1 cellular context compared by ENCODE assay signal in genomic region chr4:78057135-78057599, GRCh38.
A peak's percentile ranks its signal among the peaks of the same experiment; 100 is the strongest.
TF ChIP-seq lines count a peak whose summit lies in the region.

FRAS1 (plus strand) TSS chr4:78057323; CDS start chr4:78058010, 687 bp downstream.

TF ChIP-seq in HepG2, 621 proteins besides CTCF, POLR2A, EP300 and RAD21 (continued from another document):
- TF ChIP-seq SNAPC4 (CRISPR knock-in tag; IDR thresholded peaks at IDR 0.05) (0 out of 2 replicates have a peak, but pooled peaks have one; percentile 24), ZNF230 (CRISPR knock-in tag; IDR thresholded peaks at IDR 0.05) (no peak), ZFP36L1 (CRISPR knock-in tag; IDR thresholded peaks at IDR 0.05) (peak; percentile 75; the same call in 1 of the 2 replicates), ZNF816 (CRISPR knock-in tag; IDR thresholded peaks at IDR 0.05; ENCODE audit: borderline replicate concordance) (peak; percentile 23; the same call in 1 of the 2 replicates), ZNF639 (CRISPR knock-in tag; conservative IDR thresholded peaks at IDR 0.05) (no peak), ZNF124 (CRISPR knock-in tag; IDR thresholded peaks at IDR 0.05) (no peak), ZNF674 (CRISPR knock-in tag; IDR thresholded peaks at IDR 0.05; ENCODE audit: low read depth) (no peak), MTERF4 (CRISPR knock-in tag; IDR thresholded peaks at IDR 0.05) (no peak), KLF13 (CRISPR knock-in tag; IDR thresholded peaks at IDR 0.05) (no peak; the same call in 1 of the 2 replicates), ZBTB3 (CRISPR knock-in tag; IDR thresholded peaks at IDR 0.05; ENCODE audit: borderline replicate concordance, low read depth) (no peak), ZNF580 (CRISPR knock-in tag; IDR thresholded peaks at IDR 0.05; ENCODE audit: borderline replicate concordance, low read depth) (0 out of 2 replicates have a peak, but pooled peaks have one; percentile 1), ZSCAN9 (CRISPR knock-in tag; IDR thresholded peaks at IDR 0.05; ENCODE audit: borderline replicate concordance) (no peak; the same call in 1 of the 2 replicates), PRPF4 (IDR thresholded peaks at IDR 0.05; ENCODE audit: low read depth, low read length, poor library complexity, severe bottlenecking) (no peak), PRDM15 (CRISPR knock-in tag; IDR thresholded peaks at IDR 0.05) (no peak), TAF1 (CRISPR knock-in tag; IDR thresholded peaks at IDR 0.05) (peak; percentile 77), TGIF2 (CRISPR knock-in tag; IDR thresholded peaks at IDR 0.05) (no peak), ARNT (IDR thresholded peaks at IDR 0.05) (no peak), TCF7 (IDR thresholded peaks at IDR 0.05; ENCODE audit: low read depth) (peak; percentile 33; the same call in 1 of the 2 replicates), PTBP1 (IDR thresholded peaks at IDR 0.05; ENCODE audit: low read depth, low read length, poor library complexity, severe bottlenecking) (no peak), ZNF121 (CRISPR knock-in tag; IDR thresholded peaks at IDR 0.05) (no peak), NONO (IDR thresholded peaks at IDR 0.05) (no peak), NONO (CRISPR knock-in tag; conservative IDR thresholded peaks at IDR 0.05) (peak; percentile 57; the same call in 1 of the 2 replicates), ZNF468 (CRISPR knock-in tag; IDR thresholded peaks at IDR 0.05) (peak; percentile 84; the same call in 1 of the 2 replicates), ZNF44 (CRISPR knock-in tag; IDR thresholded peaks at IDR 0.05) (no peak), HNRNPL (IDR thresholded peaks at IDR 0.05; ENCODE audit: low read depth, low read length) (no peak), HIVEP1 (CRISPR knock-in tag; IDR thresholded peaks at IDR 0.05) (0 out of 2 replicates have a peak, but pooled peaks have one; percentile 43), PBX3 (CRISPR knock-in tag; IDR thresholded peaks at IDR 0.05; ENCODE audit: borderline replicate concordance) (no peak), ZBTB49 (CRISPR knock-in tag; IDR thresholded peaks at IDR 0.05; ENCODE audit: borderline replicate concordance) (no peak), ZNF367 (CRISPR knock-in tag; IDR thresholded peaks at IDR 0.05; ENCODE audit: borderline replicate concordance) (peak; percentile 46; the same call in 1 of the 2 replicates), ZSCAN21 (CRISPR knock-in tag; IDR thresholded peaks at IDR 0.05; ENCODE audit: borderline replicate concordance) (no peak; the same call in 1 of the 2 replicates), PLRG1 (conservative IDR thresholded peaks at IDR 0.05) (no peak)
